ENCODE assay signal across 1 cellular context in genomic region chr12:125228519-125229260, GRCh38.
TF ChIP-seq lines count a peak whose summit lies in the region.

No MANE protein-coding gene starts in this region.

TF ChIP-seq in GM23338, 12 proteins besides CTCF, POLR2A, EP300 and RAD21 (continued from another document):
- no peak for TF ChIP-seq ZNF462 (CRISPR knock-in tag; IDR thresholded peaks at IDR 0.05)
